8 cellular contexts compared by ENCODE assay signal in the genomic region with DNA sequence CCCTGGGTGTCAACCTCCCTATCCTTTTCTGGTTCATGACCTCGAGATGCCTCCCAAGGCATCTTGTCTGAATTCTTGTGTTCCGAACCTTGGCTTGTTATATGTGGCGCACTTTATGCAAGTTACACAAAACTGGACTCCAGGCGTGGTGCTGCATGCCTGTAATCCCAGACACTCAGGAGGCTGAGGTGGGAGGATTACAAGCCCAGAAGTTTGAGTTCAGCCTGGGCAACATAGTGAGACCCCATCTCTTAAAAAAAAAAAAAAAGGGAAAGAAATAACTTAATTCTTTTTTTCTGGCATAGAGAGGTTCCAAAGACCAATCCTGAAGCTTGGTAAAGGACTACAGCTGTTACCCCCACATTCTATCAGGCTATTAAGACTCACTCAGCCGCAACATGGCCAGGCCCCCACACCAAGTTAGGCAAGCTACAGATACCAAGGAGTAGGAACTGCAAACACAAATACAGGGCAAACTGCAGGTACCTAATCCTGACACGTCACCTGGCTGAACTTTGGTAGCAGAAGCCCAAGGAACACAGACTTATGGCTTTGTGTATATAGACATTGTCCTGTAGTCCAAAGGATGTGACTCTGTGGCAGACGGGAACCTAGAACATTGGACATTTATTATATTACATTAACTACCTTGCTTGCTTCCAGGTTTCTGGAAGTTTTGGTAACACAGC. TPM values are rescaled to one million over a fixed set of nuclear protein-coding genes. Genes with fewer than 3 reads are reported as not detected.
DNase-seq lines count a peak whose midpoint lies in the region; ATAC-seq, FAIRE-seq and TF ChIP-seq lines count a peak whose summit lies in the region.

No MANE protein-coding gene starts in this region.

- peaks cover 10% of the 10 kb centered on the region for H3K36me3 Mint-ChIP-seq in activated CD8-positive, alpha-beta memory T cell treated with anti-CD3 and anti-CD28 coated beads, Interleukin-2, amount 10 ng/mL, durations not matched to agents 7 days and 5 days

- peak overlapping the region; percentile 89 for H3K27ac ChIP-seq in angular gyrus (ENCODE audit: low read depth, low read length)
- peak overlapping the region; percentile 92 for H3K27ac ChIP-seq in HepG2 (ENCODE audit: extremely low read length, insufficient read depth, low read length)
- peak overlapping the region in 2 of 3 donors; percentile 82 to 95 for H3K27ac ChIP-seq in thyroid gland

- TF ChIP-seq POLR2A in HepG2 (IDR thresholded peaks at IDR 0.05; ENCODE audit: insufficient read depth in 1 of 2, low read depth in 2 of 2, low read length in 2 of 2) = no peak; a peak in 1 of 4 replicates
- TF ChIP-seq POLR2A in thyroid gland (IDR thresholded peaks at IDR 0.05) = no peak

- no TSS peak for BruUV-seq in HepG2 (replicated peaks; lab: Mats Ljungman, UMichigan)

- DNase-seq in activated CD8-positive, alpha-beta memory T cell treated with anti-CD3 and anti-CD28 coated beads, Interleukin-2, amount 10 ng/mL, durations not matched to agents 7 days and 5 days = no peak
- DNase-seq in activated CD8-positive, alpha-beta memory T cell treated with anti-CD3 and anti-CD28 coated beads for 24 hours = no peak
- DNase-seq in HepG2 (ENCODE audit: low spot score) = peak; percentile 64
- no peak for DNase-seq in thyroid gland
- no peak for DNase-seq in NCI-H2081 (lab: John Stamatoyannopoulos, UW)
- DNase-seq in AG08395 (ENCODE audit: low spot score) = no peak

- H3K4me3 ChIP-seq in HepG2 (replicated peaks in 1 of 3; ENCODE audit: insufficient read depth in 1 of 3, low read depth in 2 of 3, low read length in 3 of 3) (peak overlapping the region; percentile 97 to 99 (median 98)), thyroid gland (replicated peaks in 1 of 3) (peak overlapping the region in 1 of 3 donors; percentile 87)

- TF ChIP-seq CTCF in HepG2 (CRISPR knock-in tag; IDR thresholded peaks at IDR 0.05) = no peak
- no peak for TF ChIP-seq CTCF in thyroid gland (IDR thresholded peaks at IDR 0.05)

- in situ Hi-C loops in HepG2 (cut with HindIII; ENCODE audit: extremely low pct_ligation_motif_present, low pct_unique_long_range_greater_than_20kb) = no loop called here

- H4K20me1 ChIP-seq in HepG2 (ENCODE audit: insufficient read depth, low read length) = peaks cover 5% of the 10 kb centered on the region; the same call in 1 of the 2 replicates

- TF ChIP-seq EP300 in HepG2 (IDR thresholded peaks at IDR 0.05; ENCODE audit: low read depth in 2 of 2, low read length in 2 of 2) (0 out of 4 replicates have a peak, but pooled peaks of 1 of the 2 experiments have one; percentile 49), HepG2 (CRISPR knock-in tag; IDR thresholded peaks at IDR 0.05; ENCODE audit: borderline replicate concordance) (no peak)

- peak overlapping the region; percentile 87 for H3K4me2 ChIP-seq in HepG2 (ENCODE audit: low read depth, low read length)

- no peak for ATAC-seq in activated CD8-positive, alpha-beta memory T cell treated with anti-CD3 and anti-CD28 coated beads, Interleukin-2, amount 10 ng/mL, durations not matched to agents 7 days and 5 days
- ATAC-seq in HepG2 (no peak), HG03095 (IDR thresholded peaks at IDR 0.05; ENCODE audit: unreplicated experiment) (no peak)

- peak overlapping the region; percentile 45 for H3K27ac Mint-ChIP-seq in activated CD8-positive, alpha-beta memory T cell treated with anti-CD3 and anti-CD28 coated beads, Interleukin-2, amount 10 ng/mL, durations not matched to agents 7 days and 5 days

- POLR2A ChIA-PET in HepG2 (lab: Yijun Ruan, JAX) = interaction anchor here (0.7 to 6.4 kb wide), 9 partner anchors 10 to 110 kb away, joined by 3 to 220 read pairs (median 15); no protein-coding TSS in a partner anchor

- no peaks in the 10 kb centered on the region; a peak in 1 of 5 replicates for H3K27me3 ChIP-seq in HepG2 (ENCODE audit: control insufficient read depth in 1 of 2, insufficient read depth in 2 of 2, low read length in 2 of 2)
- H3K27me3 ChIP-seq in thyroid gland = no peaks in the 10 kb centered on the region

- H3K9me3 ChIP-seq in HepG2 (ENCODE audit: low read length) (no peaks in the 10 kb centered on the region), thyroid gland (no peaks in the 10 kb centered on the region)

- WGBS in HepG2 (ENCODE audit: low lambda C conversion rate) = 48% methylated on average over 6 of the region's 7 CpGs
- WGBS in thyroid gland, 2 donors = 65 to 70% methylated on average over 7 of the region's 7 CpGs

- H3K9ac ChIP-seq in HepG2 (ENCODE audit: insufficient read depth, low read depth, low read length) = peak overlapping the region; percentile 96

- no peaks in the 10 kb centered on the region for H3K27me3 Mint-ChIP-seq in activated CD8-positive, alpha-beta memory T cell treated with anti-CD3 and anti-CD28 coated beads, Interleukin-2, amount 10 ng/mL, durations not matched to agents 7 days and 5 days

- FAIRE-seq in HepG2 (lab: Jason Lieb, UNC) = peak; percentile 63

- TF ChIP-seq RAD21 in HepG2 (CRISPR knock-in tag; IDR thresholded peaks at IDR 0.05) = no peak

- H3K9me3 Mint-ChIP-seq in activated CD8-positive, alpha-beta memory T cell treated with anti-CD3 and anti-CD28 coated beads, Interleukin-2, amount 10 ng/mL, durations not matched to agents 7 days and 5 days (ENCODE audit: low read depth) = no peaks in the 10 kb centered on the region

- H3K4me1 ChIP-seq in HepG2 (ENCODE audit: insufficient read depth, low read length) = peaks cover 63% of the 10 kb centered on the region
- H3K4me1 ChIP-seq in thyroid gland = peaks cover 11 to 23% of the 10 kb centered on the region in 2 donors

- intact Hi-C loops in HepG2 (cut with micrococcal nuclease; ENCODE audit: unreplicated experiment) (loop anchor here (1.0 kb wide), 1 partner anchor 28 kb away; no protein-coding TSS in a partner anchor), thyroid gland (cut with DNase I) (no loop called here)

- peak overlapping the region; percentile 81 for H3K4me3 Mint-ChIP-seq in activated CD8-positive, alpha-beta memory T cell treated with anti-CD3 and anti-CD28 coated beads, Interleukin-2, amount 10 ng/mL, durations not matched to agents 7 days and 5 days

- H3K36me3 ChIP-seq in HepG2 (replicated peaks in 1 of 2; ENCODE audit: control insufficient read depth in 1 of 2, insufficient read depth in 2 of 2, low read length in 2 of 2) (peaks cover 4 to 38% of the 10 kb centered on the region in 2 experiments; a peak in 4 of 5 replicates), thyroid gland (peaks cover 13 to 19% of the 10 kb centered on the region in 2 donors)

- no peak overlapping the region for H2AFZ ChIP-seq in HepG2 (ENCODE audit: low read length)

- H3K79me2 ChIP-seq in HepG2 (ENCODE audit: insufficient read depth, low read length) = peaks cover 41% of the 10 kb centered on the region

- CTCF ChIA-PET in activated CD8-positive, alpha-beta memory T cell treated with anti-CD3 and anti-CD28 coated beads, Interleukin-2, amount 10 ng/mL, durations not matched to agents 7 days and 5 days (lab: Charles Lee) = interaction anchor here (0.7 to 5.6 kb wide), 9 partner anchors 12 to 109 kb away, joined by 3 to 78 read pairs (median 4); no protein-coding TSS in a partner anchor
- CTCF ChIA-PET in HepG2 (lab: Yijun Ruan, JAX; ENCODE audit: low intra/inter-chr PET ratio, low total read pairs) = interaction anchor here (1.2 to 2.6 kb wide), 2 partner anchors 13 to 27 kb away, joined by 3 to 22 read pairs; no protein-coding TSS in a partner anchor

- peaks cover 45% of the 10 kb centered on the region for H3K4me1 Mint-ChIP-seq in activated CD8-positive, alpha-beta memory T cell treated with anti-CD3 and anti-CD28 coated beads, Interleukin-2, amount 10 ng/mL, durations not matched to agents 7 days and 5 days

RNA-seq across cellular contexts. Expression of gene C11orf24, which starts 1.3 kb away (rescaled TPM):
- 10 to 100 TPM; 26.4 to 27.0 TPM for total RNA-seq in activated CD8-positive, alpha-beta memory T cell treated with anti-CD3 and anti-CD28 coated beads, Interleukin-2, amount 10 ng/mL, durations not matched to agents 7 days and 5 days
- total RNA-seq in HepG2 (2016; rRNA removed; fragmentation: Illumina TruSeq; extraction: Trizol) (50.8 and 55.5 TPM in 2 replicates), thyroid gland (10 to 100 TPM; 12.4 to 28.3 (median 24.4) TPM)
- 110 and 141 TPM in 2 replicates for total RNA-seq in HepG2 (2016; cell fraction: cytosol; rRNA removed; fragmentation: Illumina TruSeq; extraction: Trizol; ENCODE audit: low read depth)
- 53.9 and 57.2 TPM in 2 replicates for total RNA-seq in HepG2 (2016; cell fraction: insoluble cytoplasmic fraction; rRNA removed; fragmentation: Illumina TruSeq; extraction: Trizol)
- total RNA-seq in HepG2 (2016; cell fraction: membrane; rRNA removed; fragmentation: Illumina TruSeq; extraction: Trizol) = 100.0 and 131 TPM in 2 replicates
- 32.7 and 33.6 TPM in 2 replicates for total RNA-seq in HepG2 (2016; cell fraction: nucleus; rRNA removed; fragmentation: Illumina TruSeq; extraction: Trizol)
- 52.9 and 62.4 TPM in 2 replicates for polyA plus RNA-seq in HepG2 (2011; rRNA removed)
- 58.4 and 70.2 TPM in 2 replicates for polyA plus RNA-seq in HepG2 (2011; cell fraction: cytosol; rRNA removed)
- 58.8 and 59.2 TPM in 2 replicates for polyA plus RNA-seq in HepG2 (2011; cell fraction: nucleus; rRNA removed)
- 50.8 and 63.8 TPM in 2 replicates for polyA plus RNA-seq in HepG2 (2012)
- 122 and 158 TPM in 2 replicates for polyA plus RNA-seq in HepG2 (2016; cell fraction: cytosol; fragmentation: Illumina TruSeq; extraction: Trizol; ENCODE audit: low read depth)
- 61.2 and 70.0 TPM in 2 replicates for polyA plus RNA-seq in HepG2 (2016; cell fraction: insoluble cytoplasmic fraction; fragmentation: Illumina TruSeq; extraction: Trizol; ENCODE audit: low read depth)
- 97.9 and 125 TPM in 2 replicates for polyA plus RNA-seq in HepG2 (2016; cell fraction: membrane; fragmentation: Illumina TruSeq; extraction: Trizol; ENCODE audit: low read depth)
- 71.8 and 76.2 TPM in 2 replicates for polyA plus RNA-seq in HepG2 (2016; cell fraction: nucleus; fragmentation: Illumina TruSeq; extraction: Trizol; ENCODE audit: insufficient read depth, low read depth)
- 53.9 and 60.5 TPM in 2 replicates for polyA minus RNA-seq in HepG2 (2011; rRNA and poly(A)+ RNA removed; ENCODE audit: low replicate concordance)
- 26.4 and 31.4 TPM in 2 replicates for polyA minus RNA-seq in HepG2 (2011; cell fraction: cytosol; rRNA and poly(A)+ RNA removed)
- polyA minus RNA-seq in HepG2 (2011; cell fraction: nucleus; rRNA and poly(A)+ RNA removed) = 19.3 and 23.5 TPM in 2 replicates

RNA-seq across cellular contexts. Expression of gene LRP5, which starts 41.9 kb away (rescaled TPM):
- total RNA-seq in activated CD8-positive, alpha-beta memory T cell treated with anti-CD3 and anti-CD28 coated beads, Interleukin-2, amount 10 ng/mL, durations not matched to agents 7 days and 5 days = 10 to 100 TPM; 15.6 to 16.2 TPM
- total RNA-seq in HepG2 (2016; rRNA removed; fragmentation: Illumina TruSeq; extraction: Trizol) = 23.6 and 40.4 TPM in 2 replicates
- total RNA-seq in HepG2 (2016; cell fraction: cytosol; rRNA removed; fragmentation: Illumina TruSeq; extraction: Trizol; ENCODE audit: low read depth) = 19.7 and 22.6 TPM in 2 replicates
- total RNA-seq in HepG2 (2016; cell fraction: insoluble cytoplasmic fraction; rRNA removed; fragmentation: Illumina TruSeq; extraction: Trizol) = 17.6 and 41.1 TPM in 2 replicates
- total RNA-seq in HepG2 (2016; cell fraction: membrane; rRNA removed; fragmentation: Illumina TruSeq; extraction: Trizol) = 27.9 and 29.7 TPM in 2 replicates
- total RNA-seq in HepG2 (2016; cell fraction: nucleus; rRNA removed; fragmentation: Illumina TruSeq; extraction: Trizol) = 50.9 and 60.6 TPM in 2 replicates
- 64.0 and 83.4 TPM in 2 replicates for polyA plus RNA-seq in HepG2 (2011; rRNA removed)
- polyA plus RNA-seq in HepG2 (2011; cell fraction: cytosol; rRNA removed) = 37.9 and 59.3 TPM in 2 replicates
- 131 and 158 TPM in 2 replicates for polyA plus RNA-seq in HepG2 (2011; cell fraction: nucleus; rRNA removed)
- 80.7 and 119 TPM in 2 replicates for polyA plus RNA-seq in HepG2 (2012)
- polyA plus RNA-seq in HepG2 (2016; cell fraction: cytosol; fragmentation: Illumina TruSeq; extraction: Trizol; ENCODE audit: low read depth) = 10.8 and 12.1 TPM in 2 replicates
- 25.6 and 36.8 TPM in 2 replicates for polyA plus RNA-seq in HepG2 (2016; cell fraction: insoluble cytoplasmic fraction; fragmentation: Illumina TruSeq; extraction: Trizol; ENCODE audit: low read depth)
- 20.7 and 25.9 TPM in 2 replicates for polyA plus RNA-seq in HepG2 (2016; cell fraction: membrane; fragmentation: Illumina TruSeq; extraction: Trizol; ENCODE audit: low read depth)
- polyA plus RNA-seq in HepG2 (2016; cell fraction: nucleus; fragmentation: Illumina TruSeq; extraction: Trizol; ENCODE audit: insufficient read depth, low read depth) = 130 and 133 TPM in 2 replicates
- 49.7 and 219 TPM in 2 replicates for polyA minus RNA-seq in HepG2 (2011; rRNA and poly(A)+ RNA removed; ENCODE audit: low replicate concordance)
- 75.4 and 75.5 TPM in 2 replicates for polyA minus RNA-seq in HepG2 (2011; cell fraction: cytosol; rRNA and poly(A)+ RNA removed)
- 58.3 and 59.0 TPM in 2 replicates for polyA minus RNA-seq in HepG2 (2011; cell fraction: nucleus; rRNA and poly(A)+ RNA removed)
- 10 to 100 TPM; 45.8 to 75.5 (median 54.3) TPM for total RNA-seq in thyroid gland

RNA-seq across cellular contexts. Expression of gene KMT5B, which starts 57.4 kb away (rescaled TPM):
- total RNA-seq in activated CD8-positive, alpha-beta memory T cell treated with anti-CD3 and anti-CD28 coated beads, Interleukin-2, amount 10 ng/mL, durations not matched to agents 7 days and 5 days = 10 to 100 TPM; 15.1 to 20.3 TPM
- total RNA-seq in HepG2 (2016; rRNA removed; fragmentation: Illumina TruSeq; extraction: Trizol) (23.7 and 32.5 TPM in 2 replicates), thyroid gland (10 to 100 TPM; 57.4 to 84.2 (median 67.4) TPM)
- 14.5 and 15.9 TPM in 2 replicates for total RNA-seq in HepG2 (2016; cell fraction: cytosol; rRNA removed; fragmentation: Illumina TruSeq; extraction: Trizol; ENCODE audit: low read depth)
- total RNA-seq in HepG2 (2016; cell fraction: insoluble cytoplasmic fraction; rRNA removed; fragmentation: Illumina TruSeq; extraction: Trizol) = 25.4 and 32.9 TPM in 2 replicates
- 24.7 and 24.9 TPM in 2 replicates for total RNA-seq in HepG2 (2016; cell fraction: membrane; rRNA removed; fragmentation: Illumina TruSeq; extraction: Trizol)
- total RNA-seq in HepG2 (2016; cell fraction: nucleus; rRNA removed; fragmentation: Illumina TruSeq; extraction: Trizol) = 23.0 and 26.3 TPM in 2 replicates
- polyA plus RNA-seq in HepG2 (2011; rRNA removed) = 14.4 and 17.6 TPM in 2 replicates
- 7.2 and 11.1 TPM in 2 replicates for polyA plus RNA-seq in HepG2 (2011; cell fraction: cytosol; rRNA removed)
- 15.9 and 23.4 TPM in 2 replicates for polyA plus RNA-seq in HepG2 (2011; cell fraction: nucleus; rRNA removed)
- 30.8 and 38.6 TPM in 2 replicates for polyA plus RNA-seq in HepG2 (2012)
- polyA plus RNA-seq in HepG2 (2016; cell fraction: cytosol; fragmentation: Illumina TruSeq; extraction: Trizol; ENCODE audit: low read depth) = 7.4 and 9.2 TPM in 2 replicates
- 29.4 and 31.2 TPM in 2 replicates for polyA plus RNA-seq in HepG2 (2016; cell fraction: insoluble cytoplasmic fraction; fragmentation: Illumina TruSeq; extraction: Trizol; ENCODE audit: low read depth)
- 16.3 and 18.5 TPM in 2 replicates for polyA plus RNA-seq in HepG2 (2016; cell fraction: membrane; fragmentation: Illumina TruSeq; extraction: Trizol; ENCODE audit: low read depth)
- 29.1 and 30.5 TPM in 2 replicates for polyA plus RNA-seq in HepG2 (2016; cell fraction: nucleus; fragmentation: Illumina TruSeq; extraction: Trizol; ENCODE audit: insufficient read depth, low read depth)
- 13.3 and 14.0 TPM in 2 replicates for polyA minus RNA-seq in HepG2 (2011; rRNA and poly(A)+ RNA removed; ENCODE audit: low replicate concordance)
- 13.9 TPM in 2 replicates for polyA minus RNA-seq in HepG2 (2011; cell fraction: cytosol; rRNA and poly(A)+ RNA removed)
- 47.9 and 58.2 TPM in 2 replicates for polyA minus RNA-seq in HepG2 (2011; cell fraction: nucleus; rRNA and poly(A)+ RNA removed)
